Comparison of ENCODE assay signal across 18 cellular contexts in genomic region chr3:58068126-58068809, GRCh38.
DNase-seq lines count a peak whose midpoint lies in the region; ATAC-seq, FAIRE-seq and TF ChIP-seq lines count a peak whose summit lies in the region.
"Had no signal": no experiment of that assay in that cellular context is flagged by ENCODE, and none has a peak within 500 bp of the region (broad histone marks: within the 10 kb centered on the region; RNA-seq: fewer than 3 reads in every experiment).

No MANE protein-coding gene starts in this region.

- H3K4me1 ChIP-seq in liver (ENCODE audit: control insufficient read depth in 4 of 4, insufficient read depth in 4 of 4, low read length in 3 of 4) (peaks cover 11 to 47% (median 38%) of the 10 kb centered on the region in 4 donors), testis (peaks cover 19% of the 10 kb centered on the region), SK-N-SH (ENCODE audit: control insufficient read depth in 1 of 2, insufficient read depth in 2 of 2, low read depth in 1 of 2, low read length in 1 of 2) (peaks cover 12 to 22% of the 10 kb centered on the region in 2 experiments; a peak in 3 of 4 replicates)

- peak overlapping the region; percentile 85 for H3K27ac ChIP-seq in angular gyrus (ENCODE audit: low read depth, low read length)
- H3K27ac ChIP-seq in liver (ENCODE audit: low read depth in 1 of 2, low read length in 2 of 2): peak overlapping the region in 1 of 2 donors; percentile 4
- no peak overlapping the region for H3K27ac ChIP-seq in testis
- no peak overlapping the region for H3K27ac ChIP-seq in SK-N-SH (ENCODE audit: low read depth in 2 of 2, low read length in 1 of 2)
- H3K27ac ChIP-seq: BLaER1 treated with 17β-estradiol and CSF1 and Interleukin-3, amounts not matched to agents 10 nM and 100 nM; brain microvascular endothelial cell had no signal

- TF ChIP-seq RAD21 in liver (IDR thresholded peaks at IDR 0.05) (no peak), SK-N-SH (IDR thresholded peaks at IDR 0.05; ENCODE audit: low read length) (no peak)

- no peak overlapping the region for H3K4me2 ChIP-seq in SK-N-SH
- H3K4me2 ChIP-seq: BLaER1 treated with 17β-estradiol and CSF1 and Interleukin-3, amounts not matched to agents 10 nM and 100 nM had no signal

- CTCF ChIA-PET in activated CD8-positive, alpha-beta T cell treated with anti-CD3 and anti-CD28 coated beads, Interleukin-2, amount 10 ng/mL, durations not matched to agents 7 days and 5 days (lab: Charles Lee): no interaction called here
- CTCF ChIA-PET in SK-N-SH (lab: Yijun Ruan, JAX): no interaction called here

- POLR2A ChIA-PET in activated CD8-positive, alpha-beta T cell treated with anti-CD3 and anti-CD28 coated beads, Interleukin-2, amount 10 ng/mL, durations not matched to agents 7 days and 5 days (lab: Charles Lee): interaction anchor here (0.6 kb wide), 1 partner anchor 1665 kb away, joined by 3 read pairs; no protein-coding TSS in a partner anchor
- POLR2A ChIA-PET in SK-N-SH (lab: Yijun Ruan, JAX): no interaction called here

- H3K27me3 ChIP-seq in liver (ENCODE audit: control insufficient read depth in 4 of 4, insufficient read depth in 4 of 4, low read length in 3 of 4): no peaks in the 10 kb centered on the region
- H3K27me3 ChIP-seq in testis: no peaks in the 10 kb centered on the region
- no peaks in the 10 kb centered on the region for H3K27me3 ChIP-seq in SK-N-SH (ENCODE audit: insufficient read depth)
- H3K27me3 ChIP-seq: BLaER1 treated with 17β-estradiol and CSF1 and Interleukin-3, amounts not matched to agents 10 nM and 100 nM; brain microvascular endothelial cell had no signal

- H3K36me3 ChIP-seq in liver (ENCODE audit: control insufficient read depth in 4 of 4, insufficient read depth in 3 of 4, low read depth in 1 of 4, low read length in 3 of 4): no peaks in the 10 kb centered on the region
- H3K36me3 ChIP-seq in testis (ENCODE audit: low read depth, missing control alignments): no peaks in the 10 kb centered on the region
- no peaks in the 10 kb centered on the region for H3K36me3 ChIP-seq in SK-N-SH (replicated peaks in 1 of 2; ENCODE audit: control insufficient read depth in 1 of 2, insufficient read depth in 2 of 2, low read length in 1 of 2)
- H3K36me3 ChIP-seq: BLaER1 treated with 17β-estradiol and CSF1 and Interleukin-3, amounts not matched to agents 10 nM and 100 nM; brain microvascular endothelial cell had no signal

- H3K79me2 ChIP-seq in SK-N-SH (ENCODE audit: insufficient read depth): peaks cover 99% of the 10 kb centered on the region

- H4K20me1 ChIP-seq in SK-N-SH (ENCODE audit: insufficient read depth): peaks cover 58% of the 10 kb centered on the region; the same call in 1 of the 2 replicates

- ATAC-seq in stimulated activated naive B cell treated with anti-CD40 and anti-IgM and Interleukin-4, amounts not matched to agents 10 μg/mL and 1 μg/mL and 100 μg/mL, for 72 hours (replicated peaks): no peak
- no peak for ATAC-seq in activated CD8-positive, alpha-beta T cell treated with anti-CD3 and anti-CD28 coated beads, Interleukin-2, amount 10 ng/mL, durations not matched to agents 7 days and 5 days
- ATAC-seq: SK-N-SH treated with all-trans-retinoic acid at 6 μM for 48 hours had no signal

- H3K9ac ChIP-seq in liver (ENCODE audit: low read depth in 1 of 2, low read length in 2 of 2) (no peak overlapping the region), SK-N-SH (no peak overlapping the region)
- H3K9ac ChIP-seq: BLaER1 treated with 17β-estradiol and CSF1 and Interleukin-3, amounts not matched to agents 10 nM and 100 nM had no signal

- no peaks in the 10 kb centered on the region for H3K9me2 ChIP-seq in SK-N-SH

- no peak for FAIRE-seq in urothelium cell line (lab: Jason Lieb, UNC)
- FAIRE-seq: G401.6, H54 had no signal

- TF ChIP-seq CTCF in liver (IDR thresholded peaks at IDR 0.05; ENCODE audit: low read depth, low read length, missing input control) (no peak), testis (IDR thresholded peaks at IDR 0.05) (no peak), SK-N-SH (IDR thresholded peaks at IDR 0.05) (no peak)

- no peak overlapping the region for H2AFZ ChIP-seq in SK-N-SH (ENCODE audit: low read depth)

- intact Hi-C loops in testis (cut with DNase I; ENCODE audit: low total_unique reads): no loop called here

- no peaks in the 10 kb centered on the region for H3K9me3 Mint-ChIP-seq in stimulated activated naive B cell treated with anti-CD40 and anti-IgM and Interleukin-4, amounts not matched to agents 10 μg/mL and 1 μg/mL and 100 μg/mL, for 72 hours
- no peaks in the 10 kb centered on the region for H3K9me3 Mint-ChIP-seq in activated CD8-positive, alpha-beta T cell treated with anti-CD3 and anti-CD28 coated beads, Interleukin-2, amount 10 ng/mL, durations not matched to agents 7 days and 5 days (ENCODE audit: insufficient read depth)
- H3K9me3 Mint-ChIP-seq: activated CD4-positive, alpha-beta T cell treated with anti-CD3 and anti-CD28 coated beads, Interleukin-2, amount 10 ng/mL, durations not matched to agents 24 days and 14 days; activated T-helper 2 cell treated with anti-CD3 and anti-CD28 coated beads, Interferon-gamma antibody, Interleukin-2, Interleukin-4, amounts not matched to agents 10 μg/mL and 5 μg/mL and 100 μg/mL, durations not matched to agents 14 hours and 24 hours and 36 hours had no signal

- WGBS in liver: 59% methylated on average over 2 of the region's 2 CpGs
- WGBS in testis, 2 donors: 75 to 77% methylated on average over 2 of the region's 2 CpGs
- WGBS in SK-N-SH (ENCODE audit: low lambda C conversion rate): 92% methylated on average over 2 of the region's 2 CpGs

- H3K9me3 ChIP-seq in liver (ENCODE audit: control insufficient read depth in 4 of 4, low read length in 3 of 4) (no peaks in the 10 kb centered on the region), testis (no peaks in the 10 kb centered on the region), SK-N-SH (no peaks in the 10 kb centered on the region)
- H3K9me3 ChIP-seq: BLaER1 treated with 17β-estradiol and CSF1 and Interleukin-3, amounts not matched to agents 10 nM and 100 nM had no signal

- H3K4me1 Mint-ChIP-seq in stimulated activated naive B cell treated with anti-CD40 and anti-IgM and Interleukin-4, amounts not matched to agents 10 μg/mL and 1 μg/mL and 100 μg/mL, for 72 hours: peaks cover under 1 to 2% of the 10 kb centered on the region in 2 donors
- peaks cover 4% of the 10 kb centered on the region for H3K4me1 Mint-ChIP-seq in activated CD8-positive, alpha-beta T cell treated with anti-CD3 and anti-CD28 coated beads, Interleukin-2, amount 10 ng/mL, durations not matched to agents 7 days and 5 days (ENCODE audit: low read depth)

- H3K4me3 Mint-ChIP-seq in stimulated activated naive B cell treated with anti-CD40 and anti-IgM and Interleukin-4, amounts not matched to agents 10 μg/mL and 1 μg/mL and 100 μg/mL, for 72 hours: no peak overlapping the region
- no peak overlapping the region for H3K4me3 Mint-ChIP-seq in activated CD8-positive, alpha-beta T cell treated with anti-CD3 and anti-CD28 coated beads, Interleukin-2, amount 10 ng/mL, durations not matched to agents 7 days and 5 days
- H3K4me3 Mint-ChIP-seq: activated CD4-positive, alpha-beta T cell treated with anti-CD3 and anti-CD28 coated beads, Interleukin-2, amount 10 ng/mL, durations not matched to agents 24 days and 14 days had no signal

- H3K4me3 ChIP-seq in liver (ENCODE audit: low read depth in 1 of 3, low read length in 3 of 3): no peak overlapping the region
- H3K4me3 ChIP-seq in testis: no peak overlapping the region
- H3K4me3 ChIP-seq in SK-N-SH (ENCODE audit: low read depth in 2 of 2, low read length in 1 of 2): no peak overlapping the region
- H3K4me3 ChIP-seq: BLaER1 treated with 17β-estradiol and CSF1 and Interleukin-3, amounts not matched to agents 10 nM and 100 nM; lung had no signal

- peaks cover 17% of the 10 kb centered on the region for H3F3A ChIP-seq in SK-N-SH (replicated peaks; ENCODE audit: insufficient read depth)

- H3K36me3 Mint-ChIP-seq in stimulated activated naive B cell treated with anti-CD40 and anti-IgM and Interleukin-4, amounts not matched to agents 10 μg/mL and 1 μg/mL and 100 μg/mL, for 72 hours: no peaks in the 10 kb centered on the region
- H3K36me3 Mint-ChIP-seq in activated CD8-positive, alpha-beta T cell treated with anti-CD3 and anti-CD28 coated beads, Interleukin-2, amount 10 ng/mL, durations not matched to agents 7 days and 5 days (ENCODE audit: low read depth): no peaks in the 10 kb centered on the region

- peak overlapping the region; percentile 21 for H3K27ac Mint-ChIP-seq in stimulated activated naive B cell treated with anti-CD40 and anti-IgM and Interleukin-4, amounts not matched to agents 10 μg/mL and 1 μg/mL and 100 μg/mL, for 72 hours
- H3K27ac Mint-ChIP-seq in activated CD8-positive, alpha-beta T cell treated with anti-CD3 and anti-CD28 coated beads, Interleukin-2, amount 10 ng/mL, durations not matched to agents 7 days and 5 days: no peak overlapping the region
- H3K27ac Mint-ChIP-seq: activated CD4-positive, alpha-beta T cell treated with anti-CD3 and anti-CD28 coated beads, Interleukin-2, amount 10 ng/mL, durations not matched to agents 24 days and 14 days; activated T-helper 2 cell treated with anti-CD3 and anti-CD28 coated beads, Interferon-gamma antibody, Interleukin-2, Interleukin-4, amounts not matched to agents 10 μg/mL and 5 μg/mL and 100 μg/mL, durations not matched to agents 14 hours and 24 hours and 36 hours had no signal

- DNase-seq in HuH-7 (ENCODE audit: low spot score): peak; percentile 10
- no peak for DNase-seq in stimulated activated naive B cell treated with anti-CD40 and anti-IgM and Interleukin-4, amounts not matched to agents 10 μg/mL and 1 μg/mL and 100 μg/mL, for 72 hours
- no peak for DNase-seq in testis
- no peak for DNase-seq in urothelium cell line (ENCODE audit: low spot score)
- DNase-seq in activated CD8-positive, alpha-beta T cell treated with anti-CD3 and anti-CD28 coated beads, Interleukin-2, amount 10 ng/mL, durations not matched to agents 7 days and 5 days: no peak
- no peak for DNase-seq in SK-N-SH
- DNase-seq: activated CD4-positive, alpha-beta T cell treated with anti-CD3 and anti-CD28 coated beads, Interleukin-2, amount 10 ng/mL, durations not matched to agents 24 days and 14 days; brain microvascular endothelial cell; NCI-H1436; NK-92 treated with Interleukin-12 subunit alpha and Interleukin-12 subunit beta, amount 100 ng/mL, for 24 hours had no signal

- TF ChIP-seq EP300 in SK-N-SH (IDR thresholded peaks at IDR 0.05; ENCODE audit: borderline replicate concordance in 1 of 2, low read depth in 1 of 2, low read length in 1 of 2): no peak

- no peaks in the 10 kb centered on the region for H3K27me3 Mint-ChIP-seq in stimulated activated naive B cell treated with anti-CD40 and anti-IgM and Interleukin-4, amounts not matched to agents 10 μg/mL and 1 μg/mL and 100 μg/mL, for 72 hours
- no peaks in the 10 kb centered on the region for H3K27me3 Mint-ChIP-seq in activated CD8-positive, alpha-beta T cell treated with anti-CD3 and anti-CD28 coated beads, Interleukin-2, amount 10 ng/mL, durations not matched to agents 7 days and 5 days (ENCODE audit: low read depth)
- H3K27me3 Mint-ChIP-seq: activated CD4-positive, alpha-beta T cell treated with anti-CD3 and anti-CD28 coated beads, Interleukin-2, amount 10 ng/mL, durations not matched to agents 24 days and 14 days had no signal

- no peak for TF ChIP-seq POLR2A in testis (IDR thresholded peaks at IDR 0.05)

TF ChIP-seq in liver, 16 proteins besides CTCF, POLR2A, EP300 and RAD21 (continues in another document):
- TF ChIP-seq YY1 (IDR thresholded peaks at IDR 0.05): no peak
